Comparison of ENCODE assay signal across 8 cellular contexts in the genomic region with DNA sequence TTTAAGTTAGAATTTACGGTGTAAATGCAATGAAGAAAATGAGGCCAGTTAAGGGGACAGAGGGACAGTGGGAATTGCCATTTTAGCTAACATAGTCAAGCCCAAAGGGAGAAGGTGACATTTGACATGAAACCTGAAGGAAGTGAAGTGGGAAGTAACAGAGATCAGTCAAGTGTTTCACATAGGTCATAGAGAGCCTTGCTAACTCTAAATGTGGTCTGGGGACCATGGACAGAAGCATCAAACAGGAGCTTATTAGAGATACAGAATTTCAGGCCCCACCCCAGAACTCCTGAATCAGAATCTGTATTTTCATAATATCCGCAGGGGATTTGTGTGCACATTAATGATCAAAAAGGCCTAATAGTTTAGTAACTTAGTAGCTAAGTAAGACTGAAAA.
"Had no signal": no experiment of that assay in that cellular context is flagged by ENCODE, and none has a peak within 500 bp of the region (broad histone marks: within the 10 kb centered on the region; RNA-seq: fewer than 3 reads in every experiment).

No MANE protein-coding gene starts in this region.

- H3K27ac ChIP-seq: HL-60, KMS-11 had no signal

- ATAC-seq: HepG2, K562 had no signal

- H3K4me3 ChIP-seq: K562 had no signal

- H3K9ac ChIP-seq: KMS-11 had no signal

- DNase-seq: IMR-90, Karpas-422, KBM-7, KG1 had no signal
